8 cellular contexts compared by ENCODE assay signal in the genomic region with DNA sequence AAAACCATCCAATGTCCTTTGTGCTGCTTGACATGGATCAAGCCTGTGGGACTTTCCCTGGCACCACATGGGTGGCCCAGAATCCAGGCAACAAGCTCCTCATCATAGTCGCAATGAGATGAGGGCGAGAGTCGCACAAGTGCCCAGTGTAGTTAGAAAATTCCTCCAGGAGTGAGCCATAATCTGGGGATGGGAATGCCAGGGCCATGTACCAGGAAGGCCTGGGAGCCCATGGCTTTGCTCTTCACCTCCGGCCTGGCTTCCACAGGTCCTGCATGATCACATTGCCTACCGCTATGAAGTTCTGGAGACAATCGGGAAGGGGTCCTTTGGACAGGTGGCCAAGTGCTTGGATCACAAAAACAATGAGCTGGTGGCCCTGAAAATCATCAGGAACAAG.
"Had no signal": no experiment of that assay in that cellular context is flagged by ENCODE, and none has a peak within 500 bp of the region (broad histone marks: within the 10 kb centered on the region; RNA-seq: fewer than 3 reads in every experiment).

No MANE protein-coding gene starts in this region.

- DNase-seq: GDM1, GF-D8 had no signal

- H3K4me3 ChIP-seq: GM12878 had no signal

- FAIRE-seq: G401.6, GM12878, GM12891, GM12892, GM18507, GM19239 had no signal
